ENCODE assay signal across 2 cellular contexts in the genomic region with DNA sequence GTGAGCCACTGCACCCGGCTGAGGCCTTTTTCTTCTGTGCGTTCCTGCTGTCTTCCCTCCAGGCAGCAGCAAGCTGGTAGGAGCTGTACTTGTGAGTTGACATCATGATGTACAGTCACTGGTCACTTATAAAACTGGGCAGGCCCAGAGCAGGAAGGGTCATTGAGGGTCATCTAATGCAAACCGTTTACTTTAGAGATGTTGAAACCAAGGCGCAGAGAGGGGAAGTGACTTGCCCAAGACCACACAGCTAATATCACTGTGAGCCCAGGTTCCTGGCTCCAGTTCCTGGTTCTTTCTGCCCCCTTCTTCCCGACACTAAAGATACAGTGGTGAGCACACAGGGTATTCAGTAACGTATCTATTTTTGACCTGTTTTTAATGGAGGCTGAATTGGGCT.
TF ChIP-seq lines count a peak whose summit lies in the region.

No MANE protein-coding gene starts in this region.

TF ChIP-seq in SK-N-SH, 30 proteins besides CTCF, POLR2A, EP300 and RAD21 (continued from another document):
- TF ChIP-seq, protein P1, sequence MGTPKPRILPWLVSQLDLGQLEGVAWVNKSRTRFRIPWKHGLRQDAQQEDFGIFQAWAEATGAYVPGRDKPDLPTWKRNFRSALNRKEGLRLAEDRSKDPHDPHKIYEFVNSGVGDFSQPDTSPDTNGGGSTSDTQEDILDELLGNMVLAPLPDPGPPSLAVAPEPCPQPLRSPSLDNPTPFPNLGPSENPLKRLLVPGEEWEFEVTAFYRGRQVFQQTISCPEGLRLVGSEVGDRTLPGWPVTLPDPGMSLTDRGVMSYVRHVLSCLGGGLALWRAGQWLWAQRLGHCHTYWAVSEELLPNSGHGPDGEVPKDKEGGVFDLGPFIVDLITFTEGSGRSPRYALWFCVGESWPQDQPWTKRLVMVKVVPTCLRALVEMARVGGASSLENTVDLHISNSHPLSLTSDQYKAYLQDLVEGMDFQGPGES (IDR thresholded peaks at IDR 0.05; ENCODE audit: low read depth, low read length), result no peak
- TF ChIP-seq RCOR1 (IDR thresholded peaks at IDR 0.05; ENCODE audit: low read length), result no peak
- no peak for TF ChIP-seq SIN3A (IDR thresholded peaks at IDR 0.05; ENCODE audit: borderline replicate concordance, low read depth, low read length)
- no peak for TF ChIP-seq GATA2 (CRISPR knock-in tag; IDR thresholded peaks at IDR 0.05)
- no peak for TF ChIP-seq SMC3 (IDR thresholded peaks at IDR 0.05; ENCODE audit: low read depth, low read length)
- no peak for TF ChIP-seq NRF1 (IDR thresholded peaks at IDR 0.05; ENCODE audit: low read depth, low read length)
- TF ChIP-seq, protein P2, sequence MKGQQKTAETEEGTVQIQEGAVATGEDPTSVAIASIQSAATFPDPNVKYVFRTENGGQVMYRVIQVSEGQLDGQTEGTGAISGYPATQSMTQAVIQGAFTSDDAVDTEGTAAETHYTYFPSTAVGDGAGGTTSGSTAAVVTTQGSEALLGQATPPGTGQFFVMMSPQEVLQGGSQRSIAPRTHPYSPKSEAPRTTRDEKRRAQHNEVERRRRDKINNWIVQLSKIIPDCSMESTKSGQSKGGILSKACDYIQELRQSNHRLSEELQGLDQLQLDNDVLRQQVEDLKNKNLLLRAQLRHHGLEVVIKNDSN (IDR thresholded peaks at IDR 0.05; ENCODE audit: borderline replicate concordance, low read depth), result no peak
- no peak for TF ChIP-seq TAF1 (IDR thresholded peaks at IDR 0.05; ENCODE audit: borderline replicate concordance, low read depth, low read length)
- no peak for TF ChIP-seq CHD2 (IDR thresholded peaks at IDR 0.05; ENCODE audit: low read length, partially characterized antibody)
- TF ChIP-seq ELF1 (IDR thresholded peaks at IDR 0.05), result no peak
- TF ChIP-seq, protein P3, sequence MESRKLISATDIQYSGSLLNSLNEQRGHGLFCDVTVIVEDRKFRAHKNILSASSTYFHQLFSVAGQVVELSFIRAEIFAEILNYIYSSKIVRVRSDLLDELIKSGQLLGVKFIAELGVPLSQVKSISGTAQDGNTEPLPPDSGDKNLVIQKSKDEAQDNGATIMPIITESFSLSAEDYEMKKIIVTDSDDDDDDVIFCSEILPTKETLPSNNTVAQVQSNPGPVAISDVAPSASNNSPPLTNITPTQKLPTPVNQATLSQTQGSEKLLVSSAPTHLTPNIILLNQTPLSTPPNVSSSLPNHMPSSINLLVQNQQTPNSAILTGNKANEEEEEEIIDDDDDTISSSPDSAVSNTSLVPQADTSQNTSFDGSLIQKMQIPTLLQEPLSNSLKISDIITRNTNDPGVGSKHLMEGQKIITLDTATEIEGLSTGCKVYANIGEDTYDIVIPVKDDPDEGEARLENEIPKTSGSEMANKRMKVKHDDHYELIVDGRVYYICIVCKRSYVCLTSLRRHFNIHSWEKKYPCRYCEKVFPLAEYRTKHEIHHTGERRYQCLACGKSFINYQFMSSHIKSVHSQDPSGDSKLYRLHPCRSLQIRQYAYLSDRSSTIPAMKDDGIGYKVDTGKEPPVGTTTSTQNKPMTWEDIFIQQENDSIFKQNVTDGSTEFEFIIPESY (IDR thresholded peaks at IDR 0.05; ENCODE audit: borderline replicate concordance, low read depth), result no peak
- TF ChIP-seq, protein P4, sequence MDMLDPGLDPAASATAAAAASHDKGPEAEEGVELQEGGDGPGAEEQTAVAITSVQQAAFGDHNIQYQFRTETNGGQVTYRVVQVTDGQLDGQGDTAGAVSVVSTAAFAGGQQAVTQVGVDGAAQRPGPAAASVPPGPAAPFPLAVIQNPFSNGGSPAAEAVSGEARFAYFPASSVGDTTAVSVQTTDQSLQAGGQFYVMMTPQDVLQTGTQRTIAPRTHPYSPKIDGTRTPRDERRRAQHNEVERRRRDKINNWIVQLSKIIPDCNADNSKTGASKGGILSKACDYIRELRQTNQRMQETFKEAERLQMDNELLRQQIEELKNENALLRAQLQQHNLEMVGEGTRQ (IDR thresholded peaks at IDR 0.05; ENCODE audit: borderline replicate concordance, low read depth, low read length), result no peak
- TF ChIP-seq TCF12 (IDR thresholded peaks at IDR 0.05), result no peak
- TF ChIP-seq, protein P5, sequence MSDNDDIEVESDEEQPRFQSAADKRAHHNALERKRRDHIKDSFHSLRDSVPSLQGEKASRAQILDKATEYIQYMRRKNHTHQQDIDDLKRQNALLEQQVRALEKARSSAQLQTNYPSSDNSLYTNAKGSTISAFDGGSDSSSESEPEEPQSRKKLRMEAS (IDR thresholded peaks at IDR 0.05; ENCODE audit: low read depth), result no peak
- TF ChIP-seq RXRA (IDR thresholded peaks at IDR 0.05; ENCODE audit: borderline replicate concordance, low read depth), result no peak
- no peak for TF ChIP-seq MEF2A (IDR thresholded peaks at IDR 0.05; ENCODE audit: borderline replicate concordance, low read depth)

TF ChIP-seq in SK-N-SH treated with all-trans-retinoic acid at 6 μM for 48 hours, 23 proteins besides CTCF, POLR2A, EP300 and RAD21 (continued from another document):
- TF ChIP-seq, protein P6, sequence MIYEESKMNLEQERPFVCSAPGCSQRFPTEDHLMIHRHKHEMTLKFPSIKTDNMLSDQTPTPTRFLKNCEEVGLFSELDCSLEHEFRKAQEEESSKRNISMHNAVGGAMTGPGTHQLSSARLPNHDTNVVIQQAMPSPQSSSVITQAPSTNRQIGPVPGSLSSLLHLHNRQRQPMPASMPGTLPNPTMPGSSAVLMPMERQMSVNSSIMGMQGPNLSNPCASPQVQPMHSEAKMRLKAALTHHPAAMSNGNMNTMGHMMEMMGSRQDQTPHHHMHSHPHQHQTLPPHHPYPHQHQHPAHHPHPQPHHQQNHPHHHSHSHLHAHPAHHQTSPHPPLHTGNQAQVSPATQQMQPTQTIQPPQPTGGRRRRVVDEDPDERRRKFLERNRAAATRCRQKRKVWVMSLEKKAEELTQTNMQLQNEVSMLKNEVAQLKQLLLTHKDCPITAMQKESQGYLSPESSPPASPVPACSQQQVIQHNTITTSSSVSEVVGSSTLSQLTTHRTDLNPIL (CRISPR knock-in tag; IDR thresholded peaks at IDR 0.05; ENCODE audit: low read depth), result no peak
